Comparison of ENCODE assay signal across 12 cellular contexts in the genomic region with DNA sequence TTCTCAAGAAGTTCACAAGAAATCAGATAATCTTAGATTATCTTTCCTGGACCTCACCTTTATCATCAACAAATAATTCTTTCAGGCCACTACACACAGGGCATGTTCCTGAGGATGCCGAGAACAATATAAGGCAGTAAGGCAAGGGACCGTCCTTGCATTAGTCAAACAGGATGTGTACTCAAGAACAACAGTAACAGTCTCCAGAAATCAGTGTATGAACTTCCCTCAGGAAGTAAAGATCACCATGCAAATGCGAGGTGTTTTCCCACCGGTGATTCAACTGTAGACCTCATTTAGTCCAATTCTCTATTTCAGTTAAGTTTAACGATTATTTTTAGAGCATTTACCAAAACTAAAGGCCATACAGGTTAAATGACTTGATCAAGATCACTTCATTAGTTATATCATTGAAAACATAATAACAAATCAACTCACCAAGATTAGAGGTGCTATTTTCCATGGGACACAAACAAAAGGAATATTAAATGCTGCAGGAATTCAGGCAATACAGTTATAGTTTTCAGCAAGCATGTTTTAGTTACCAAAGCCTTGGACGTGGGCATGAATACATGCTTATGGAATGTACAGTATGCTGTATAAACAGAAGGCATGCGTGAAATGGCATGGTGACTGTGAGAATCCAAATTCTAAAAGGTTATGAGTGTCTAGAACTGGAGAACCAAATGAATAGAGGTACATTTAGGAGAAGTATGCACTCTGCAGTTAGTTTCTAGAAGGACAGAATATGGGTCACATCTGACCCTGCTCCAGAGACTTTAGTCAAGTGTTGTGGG.
DNase-seq lines count a peak whose midpoint lies in the region; ATAC-seq and TF ChIP-seq lines count a peak whose summit lies in the region.
"Had no signal": no experiment of that assay in that cellular context is flagged by ENCODE, and none has a peak within 500 bp of the region (broad histone marks: within the 10 kb centered on the region; RNA-seq: fewer than 3 reads in every experiment).

No MANE protein-coding gene starts in this region.

- CTCF ChIA-PET in RWPE1 (lab: Yijun Ruan, JAX): no interaction called here
- CTCF ChIA-PET in activated CD8-positive, alpha-beta T cell treated with anti-CD3 and anti-CD28 coated beads, Interleukin-2, amount 10 ng/mL, durations not matched to agents 7 days and 5 days (lab: Charles Lee): no interaction called here

- TF ChIP-seq CTCF in RWPE1 (conservative IDR thresholded peaks at IDR 0.05; ENCODE audit: low read depth): no peak

- peaks cover 4% of the 10 kb centered on the region for H3K36me3 Mint-ChIP-seq in natural killer cell treated with Interleukin-12 subunit alpha and Interleukin-12 subunit beta and Interleukin-15 and Interleukin-18, amount 100 ng/mL, for 72 hours
- H3K36me3 Mint-ChIP-seq in activated CD8-positive, alpha-beta T cell treated with anti-CD3 and anti-CD28 coated beads, Interleukin-2, amount 10 ng/mL, durations not matched to agents 7 days and 5 days (ENCODE audit: low read depth): no peaks in the 10 kb centered on the region

- no peaks in the 10 kb centered on the region for H3K9me3 ChIP-seq in HAP-1
- H3K9me3 ChIP-seq: adrenal gland, pancreas had no signal

- POLR2A ChIA-PET in RWPE1 (lab: Yijun Ruan, JAX; ENCODE audit: low non-redundant PET): no interaction called here
- POLR2A ChIA-PET in activated CD8-positive, alpha-beta T cell treated with anti-CD3 and anti-CD28 coated beads, Interleukin-2, amount 10 ng/mL, durations not matched to agents 7 days and 5 days (lab: Charles Lee): no interaction called here

- peaks cover 2% of the 10 kb centered on the region; the same call in 1 of the 2 replicates for H3K27me3 ChIP-seq in HAP-1 (ENCODE audit: low read depth)

- H3K27me3 Mint-ChIP-seq in natural killer cell treated with Interleukin-12 subunit alpha and Interleukin-12 subunit beta and Interleukin-15 and Interleukin-18, amount 100 ng/mL, for 72 hours: no peaks in the 10 kb centered on the region
- H3K27me3 Mint-ChIP-seq in activated CD8-positive, alpha-beta T cell treated with anti-CD3 and anti-CD28 coated beads, Interleukin-2, amount 10 ng/mL, durations not matched to agents 7 days and 5 days (ENCODE audit: low read depth): peaks cover 16% of the 10 kb centered on the region

- DNase-seq in RWPE1 (ENCODE audit: low spot score) (peak; percentile 36), kidney glomerular epithelial cell (lab: John Stamatoyannopoulos, UW) (no peak), HAP-1 (ENCODE audit: low spot score in 2 of 2) (no peak)
- no peak for DNase-seq in natural killer cell treated with Interleukin-12 subunit alpha and Interleukin-12 subunit beta and Interleukin-15 and Interleukin-18, amount 100 ng/mL, for 72 hours (ENCODE audit: low spot score)
- DNase-seq in activated CD8-positive, alpha-beta T cell treated with anti-CD3 and anti-CD28 coated beads, Interleukin-2, amount 10 ng/mL, durations not matched to agents 7 days and 5 days: no peak
- DNase-seq in activated naive CD4-positive, alpha-beta T cell treated with anti-CD3 and anti-CD28 coated beads, Interleukin-2, amount 50 U/mL, for 16 hours: no peak
- DNase-seq: adrenal gland, DMS79, pancreas had no signal

- in situ Hi-C loops in HAP-1 (cut with MboI; ENCODE audit: low sequenced_read_pairs): no loop called here

- peak overlapping the region; percentile 87 to 92 for H3K27ac Mint-ChIP-seq in natural killer cell treated with Interleukin-12 subunit alpha and Interleukin-12 subunit beta and Interleukin-15 and Interleukin-18, amount 100 ng/mL, for 72 hours
- no peak overlapping the region for H3K27ac Mint-ChIP-seq in activated CD8-positive, alpha-beta T cell treated with anti-CD3 and anti-CD28 coated beads, Interleukin-2, amount 10 ng/mL, durations not matched to agents 7 days and 5 days

- no peak overlapping the region for H3K27ac ChIP-seq in RWPE1
- H3K27ac ChIP-seq: adrenal gland, HL-60, pancreas had no signal

- peak overlapping the region; percentile 82 for H3K4me3 Mint-ChIP-seq in natural killer cell treated with Interleukin-12 subunit alpha and Interleukin-12 subunit beta and Interleukin-15 and Interleukin-18, amount 100 ng/mL, for 72 hours
- no peak overlapping the region for H3K4me3 Mint-ChIP-seq in activated CD8-positive, alpha-beta T cell treated with anti-CD3 and anti-CD28 coated beads, Interleukin-2, amount 10 ng/mL, durations not matched to agents 7 days and 5 days

- no peaks in the 10 kb centered on the region for H3K36me3 ChIP-seq in HAP-1 (replicated peaks)
- H3K36me3 ChIP-seq: adrenal gland, pancreas had no signal

- H3K9me3 Mint-ChIP-seq in natural killer cell treated with Interleukin-12 subunit alpha and Interleukin-12 subunit beta and Interleukin-15 and Interleukin-18, amount 100 ng/mL, for 72 hours: no peaks in the 10 kb centered on the region
- no peaks in the 10 kb centered on the region for H3K9me3 Mint-ChIP-seq in activated CD8-positive, alpha-beta T cell treated with anti-CD3 and anti-CD28 coated beads, Interleukin-2, amount 10 ng/mL, durations not matched to agents 7 days and 5 days (ENCODE audit: insufficient read depth)

- H3K4me1 ChIP-seq in HAP-1: no peaks in the 10 kb centered on the region
- H3K4me1 ChIP-seq: adrenal gland, pancreas had no signal

- H3K4me1 Mint-ChIP-seq in natural killer cell treated with Interleukin-12 subunit alpha and Interleukin-12 subunit beta and Interleukin-15 and Interleukin-18, amount 100 ng/mL, for 72 hours (ENCODE audit: low read depth in 2 of 2): peaks cover 37 to 58% of the 10 kb centered on the region in 2 donors
- H3K4me1 Mint-ChIP-seq in activated CD8-positive, alpha-beta T cell treated with anti-CD3 and anti-CD28 coated beads, Interleukin-2, amount 10 ng/mL, durations not matched to agents 7 days and 5 days (ENCODE audit: low read depth): peaks cover 6% of the 10 kb centered on the region

- H3K4me3 ChIP-seq in HAP-1: no peak overlapping the region
- H3K4me3 ChIP-seq: adrenal gland, pancreas had no signal

- ATAC-seq in GM18517 (IDR thresholded peaks at IDR 0.05; ENCODE audit: unreplicated experiment) (peak; percentile 42), HG02623 (IDR thresholded peaks at IDR 0.05; ENCODE audit: unreplicated experiment) (peak; percentile 31)
- ATAC-seq in natural killer cell treated with Interleukin-12 subunit alpha and Interleukin-12 subunit beta and Interleukin-15 and Interleukin-18, amount 100 ng/mL, for 72 hours: peak in 1 of 2 donors; percentile 53
- ATAC-seq in activated CD8-positive, alpha-beta T cell treated with anti-CD3 and anti-CD28 coated beads, Interleukin-2, amount 10 ng/mL, durations not matched to agents 7 days and 5 days: no peak
- ATAC-seq: pancreas had no signal
